In genomic region chr9:134627417-134628353, GRCh38 we compare ENCODE assay signal across 23 cellular contexts. TPM values are rescaled to one million over a fixed set of nuclear protein-coding genes. Genes with fewer than 3 reads are reported as not detected.
A peak's percentile ranks its signal among the peaks of the same experiment; 100 is the strongest.
DNase-seq lines count a peak whose midpoint lies in the region; ATAC-seq, FAIRE-seq and TF ChIP-seq lines count a peak whose summit lies in the region.
"Had no signal": no experiment of that assay in that cellular context is flagged by ENCODE, and none has a peak within 500 bp of the region (broad histone marks: within the 10 kb centered on the region; RNA-seq: fewer than 3 reads in every experiment).

No MANE protein-coding gene starts in this region.

- no TSS peak for BruUV-seq in HepG2 (replicated peaks; lab: Mats Ljungman, UMichigan)
- BruUV-seq in MCF 10A (replicated peaks; lab: Mats Ljungman, UMichigan): no TSS peak

- no peak for ATAC-seq in right lobe of liver
- ATAC-seq in HepG2: no peak
- ATAC-seq: naive thymus-derived CD8-positive, alpha-beta T cell had no signal

- TF ChIP-seq CTCF in right lobe of liver (IDR thresholded peaks at IDR 0.05) (no peak), HepG2 (CRISPR knock-in tag; IDR thresholded peaks at IDR 0.05) (no peak), astrocyte (IDR thresholded peaks at IDR 0.05; ENCODE audit: insufficient read depth, low read depth, low read length) (no peak), osteoblast (IDR thresholded peaks at IDR 0.05; ENCODE audit: extremely low read depth, low read depth, low read length) (no peak), MCF 10A (IDR thresholded peaks at IDR 0.05; ENCODE audit: unreplicated experiment) (no peak)

- peaks cover 3% of the 10 kb centered on the region for H4K20me1 ChIP-seq in HepG2 (ENCODE audit: insufficient read depth, low read length)
- H4K20me1 ChIP-seq in astrocyte (ENCODE audit: insufficient read depth, low read length): no peaks in the 10 kb centered on the region
- H4K20me1 ChIP-seq in osteoblast (ENCODE audit: insufficient read depth, low read length): no peaks in the 10 kb centered on the region

- no peaks in the 10 kb centered on the region for H3K4me1 ChIP-seq in right lobe of liver
- H3K4me1 ChIP-seq in HepG2 (ENCODE audit: insufficient read depth, low read length): no peaks in the 10 kb centered on the region
- H3K4me1 ChIP-seq in astrocyte (ENCODE audit: insufficient read depth, low read length): peaks cover 43% of the 10 kb centered on the region
- H3K4me1 ChIP-seq in osteoblast (ENCODE audit: insufficient read depth, low read length): peaks cover 40% of the 10 kb centered on the region

- no peaks in the 10 kb centered on the region for H3K27me3 ChIP-seq in right lobe of liver
- H3K27me3 ChIP-seq in HepG2 (ENCODE audit: control insufficient read depth in 1 of 2, insufficient read depth in 2 of 2, low read length in 2 of 2): peaks cover 9 to 84% of the 10 kb centered on the region in 2 experiments; a peak in 4 of 5 replicates
- H3K27me3 ChIP-seq in astrocyte (ENCODE audit: insufficient read depth, low read length): no peaks in the 10 kb centered on the region
- H3K27me3 ChIP-seq in osteoblast (ENCODE audit: insufficient read depth, low read length): no peaks in the 10 kb centered on the region
- H3K27me3 ChIP-seq: tibial artery had no signal

- no peaks in the 10 kb centered on the region for H3K9me3 ChIP-seq in right lobe of liver
- no peaks in the 10 kb centered on the region for H3K9me3 ChIP-seq in HepG2 (ENCODE audit: low read length)
- no peaks in the 10 kb centered on the region for H3K9me3 ChIP-seq in astrocyte (ENCODE audit: insufficient read depth, low read depth, low read length)
- no peaks in the 10 kb centered on the region for H3K9me3 ChIP-seq in osteoblast (ENCODE audit: low read depth, low read length)
- H3K9me3 ChIP-seq: tibial artery had no signal

- FAIRE-seq in HepG2 (lab: Jason Lieb, UNC) (no peak), astrocyte (lab: Jason Lieb, UNC) (no peak), RCC 7860 (lab: Jason Lieb, UNC) (no peak)

- H3K4me3 ChIP-seq in right lobe of liver: no peak overlapping the region
- H3K4me3 ChIP-seq in HepG2 (replicated peaks in 1 of 3; ENCODE audit: insufficient read depth in 1 of 3, low read depth in 2 of 3, low read length in 3 of 3): no peak overlapping the region
- no peak overlapping the region for H3K4me3 ChIP-seq in astrocyte (ENCODE audit: insufficient read depth, low read depth, low read length)
- no peak overlapping the region for H3K4me3 ChIP-seq in osteoblast (ENCODE audit: insufficient read depth, low read length)
- H3K4me3 ChIP-seq: tibial artery had no signal

- H3K4me3 Mint-ChIP-seq in astrocyte (ENCODE audit: unreplicated experiment) (no peak overlapping the region), MCF 10A (ENCODE audit: unreplicated experiment) (no peak overlapping the region)
- H3K4me3 Mint-ChIP-seq: activated B cell treated with CpG ODN at 0.5 μM for 24 hours; central memory CD8-positive, alpha-beta T cell; naive thymus-derived CD8-positive, alpha-beta T cell; T-helper 1 cell treated with Interleukin-12 subunit alpha and Interleukin-12 subunit beta and Interleukin-4 antibody, amounts not matched to agents 30 μg/mL and 1 μg/mL, for 36 hours had no signal

- H3K9me3 Mint-ChIP-seq in astrocyte (ENCODE audit: unreplicated experiment) (peaks cover 3% of the 10 kb centered on the region), MCF 10A (ENCODE audit: unreplicated experiment) (no peaks in the 10 kb centered on the region)
- H3K9me3 Mint-ChIP-seq: activated B cell treated with CpG ODN at 0.5 μM for 24 hours; central memory CD8-positive, alpha-beta T cell; naive thymus-derived CD8-positive, alpha-beta T cell; T-helper 1 cell treated with Interleukin-12 subunit alpha and Interleukin-12 subunit beta and Interleukin-4 antibody, amounts not matched to agents 30 μg/mL and 1 μg/mL, for 36 hours had no signal

- intact Hi-C loops in right lobe of liver (cut with DNase I): no loop called here
- intact Hi-C loops in HepG2 (cut with micrococcal nuclease; ENCODE audit: unreplicated experiment): no loop called here
- intact Hi-C loops in MCF 10A (cut with micrococcal nuclease): no loop called here

- in situ Hi-C loops in HepG2 (cut with HindIII; ENCODE audit: extremely low pct_ligation_motif_present, low pct_unique_long_range_greater_than_20kb): no loop called here

- H3K36me3 Mint-ChIP-seq in astrocyte (ENCODE audit: low read depth, unreplicated experiment) (no peaks in the 10 kb centered on the region), MCF 10A (ENCODE audit: insufficient read depth, unreplicated experiment) (no peaks in the 10 kb centered on the region)
- H3K36me3 Mint-ChIP-seq: naive thymus-derived CD8-positive, alpha-beta T cell had no signal

- CTCF ChIA-PET in HepG2 (lab: Yijun Ruan, JAX; ENCODE audit: low intra/inter-chr PET ratio, low total read pairs) (no interaction called here), MCF 10A (lab: Yijun Ruan, JAX) (interaction anchor here (0.7 kb wide), 2 partner anchors 75 to 178 kb away, joined by 3 read pairs; no protein-coding TSS in a partner anchor)

- H3K9ac ChIP-seq in HepG2 (ENCODE audit: insufficient read depth, low read depth, low read length) (no peak overlapping the region), astrocyte (ENCODE audit: low read length) (no peak overlapping the region)

- no peaks in the 10 kb centered on the region for H3K36me3 ChIP-seq in right lobe of liver
- H3K36me3 ChIP-seq in HepG2 (replicated peaks in 1 of 2; ENCODE audit: control insufficient read depth in 1 of 2, insufficient read depth in 2 of 2, low read length in 2 of 2): no peaks in the 10 kb centered on the region
- H3K36me3 ChIP-seq in astrocyte (ENCODE audit: insufficient read depth, low read length): no peaks in the 10 kb centered on the region
- H3K36me3 ChIP-seq in osteoblast (ENCODE audit: insufficient read depth, low read length): no peaks in the 10 kb centered on the region
- H3K36me3 ChIP-seq: tibial artery had no signal

- H3K4me2 ChIP-seq in HepG2 (ENCODE audit: low read depth, low read length) (no peak overlapping the region), astrocyte (ENCODE audit: low read length) (peak overlapping the region; percentile 71), osteoblast (ENCODE audit: insufficient read depth, low read length) (no peak overlapping the region)

- H3K79me2 ChIP-seq in HepG2 (ENCODE audit: insufficient read depth, low read length) (no peaks in the 10 kb centered on the region), astrocyte (ENCODE audit: insufficient read depth, low read length) (no peaks in the 10 kb centered on the region), osteoblast (ENCODE audit: insufficient read depth, low read length) (no peaks in the 10 kb centered on the region)

- 70% methylated on average over 18 of the region's 39 CpGs for WGBS in right lobe of liver (ENCODE audit: insufficient coverage, low coverage, low lambda C conversion rate, missing lambda C conversion rate)
- WGBS in HepG2 (ENCODE audit: low lambda C conversion rate): 21% methylated on average over 15 of the region's 39 CpGs

- H3K27ac Mint-ChIP-seq in astrocyte (ENCODE audit: unreplicated experiment) (no peak overlapping the region), MCF 10A (ENCODE audit: low read depth, unreplicated experiment) (no peak overlapping the region)
- H3K27ac Mint-ChIP-seq: activated B cell treated with CpG ODN at 0.5 μM for 24 hours; naive thymus-derived CD8-positive, alpha-beta T cell; T-helper 1 cell treated with Interleukin-12 subunit alpha and Interleukin-12 subunit beta and Interleukin-4 antibody, amounts not matched to agents 30 μg/mL and 1 μg/mL, for 36 hours had no signal

- POLR2A ChIA-PET in HepG2 (lab: Yijun Ruan, JAX): no interaction called here
- POLR2A ChIA-PET in MCF 10A (lab: Yijun Ruan, JAX): no interaction called here

- DNase-seq in right lobe of liver (peak; percentile 10 to 42 (median 38)), HepG2 (ENCODE audit: low spot score) (no peak), astrocyte (ENCODE audit: low read depth) (no peak), osteoblast (ENCODE audit: insufficient read length, low spot score, missing footprints) (peak; percentile 71), NCI-H2081 treated with DMSO at 0.1 percent for 48 hours (lab: John Stamatoyannopoulos, UW) (no peak), RCC 7860 (ENCODE audit: low spot score) (no peak), MCF 10A (ENCODE audit: unreplicated experiment) (no peak)
- no peak for DNase-seq in activated CD4-positive, CD25-positive, alpha-beta regulatory T cell treated with anti-CD3 and anti-CD28 coated beads, Interleukin-2, amount 50 U/mL, for 72 hours
- DNase-seq: activated B cell treated with CpG ODN at 0.5 μM for 24 hours; effector CD4-positive, alpha-beta T cell; GOT3; mammary epithelial cell; NCI-H187 treated with DMSO at 0.1 percent for 48 hours; NK-92 treated with Interleukin-12 subunit alpha and Interleukin-12 subunit beta, amount 100 ng/mL, for 24 hours; Right ventricle myocardium superior; stimulated activated CD4-positive, alpha-beta T cell treated with anti-CD3 and anti-CD28 coated beads, Interleukin-15, amount 100 ng/mL, for 24 hours; stimulated activated naive CD4-positive, alpha-beta T cell had no signal

- no peak overlapping the region for H2AFZ ChIP-seq in HepG2 (ENCODE audit: low read length)
- H2AFZ ChIP-seq in astrocyte (ENCODE audit: low read depth, low read length): peak overlapping the region; percentile 36
- no peak overlapping the region for H2AFZ ChIP-seq in osteoblast (ENCODE audit: low read length)

- no peak for TF ChIP-seq POLR2A in right lobe of liver (IDR thresholded peaks at IDR 0.05)
- TF ChIP-seq POLR2A in HepG2 (IDR thresholded peaks at IDR 0.05; ENCODE audit: insufficient read depth in 1 of 2, low read depth in 2 of 2, low read length in 2 of 2): no peak

- H3K4me1 Mint-ChIP-seq in astrocyte (ENCODE audit: low read depth, unreplicated experiment) (peaks cover 37% of the 10 kb centered on the region), MCF 10A (ENCODE audit: insufficient read depth, unreplicated experiment) (peaks cover 22% of the 10 kb centered on the region)
- H3K4me1 Mint-ChIP-seq: activated B cell treated with CpG ODN at 0.5 μM for 24 hours; central memory CD8-positive, alpha-beta T cell had no signal

- TF ChIP-seq EP300 in HepG2 (IDR thresholded peaks at IDR 0.05; ENCODE audit: low read depth in 2 of 2, low read length in 2 of 2): no peak
- no peak for TF ChIP-seq EP300 in HepG2 (CRISPR knock-in tag; IDR thresholded peaks at IDR 0.05; ENCODE audit: borderline replicate concordance)

- H3K27me3 Mint-ChIP-seq in astrocyte (ENCODE audit: low read depth, unreplicated experiment): peaks cover 11% of the 10 kb centered on the region
- H3K27me3 Mint-ChIP-seq in MCF 10A (ENCODE audit: insufficient read depth, unreplicated experiment): no peaks in the 10 kb centered on the region

- H3K27ac ChIP-seq in right lobe of liver (no peak overlapping the region), HepG2 (ENCODE audit: extremely low read length, insufficient read depth, low read length) (no peak overlapping the region), astrocyte (ENCODE audit: low read depth, low read length) (no peak overlapping the region), osteoblast (ENCODE audit: low read depth, low read length) (no peak overlapping the region)
- H3K27ac ChIP-seq: HL-60, tibial artery had no signal

- TF ChIP-seq RAD21 in HepG2 (CRISPR knock-in tag; IDR thresholded peaks at IDR 0.05): no peak

RNA-seq across cellular contexts. Expression of gene COL5A1, which starts 13.9 kb away (rescaled TPM):
- total RNA-seq in right lobe of liver: 10 to 100 TPM in 2 of 6 experiments, 1 to 10 TPM in 4; 1.5 to 17.0 (median 7.7) TPM
- not detected in 2 replicates for total RNA-seq in HepG2 (2016; rRNA removed; fragmentation: Illumina TruSeq; extraction: Trizol)
- total RNA-seq in HepG2 (2016; cell fraction: cytosol; rRNA removed; fragmentation: Illumina TruSeq; extraction: Trizol; ENCODE audit: low read depth): not detected in 2 replicates
- not detected in 2 replicates for total RNA-seq in HepG2 (2016; cell fraction: insoluble cytoplasmic fraction; rRNA removed; fragmentation: Illumina TruSeq; extraction: Trizol)
- total RNA-seq in HepG2 (2016; cell fraction: membrane; rRNA removed; fragmentation: Illumina TruSeq; extraction: Trizol): not detected in 2 replicates
- total RNA-seq in HepG2 (2016; cell fraction: nucleus; rRNA removed; fragmentation: Illumina TruSeq; extraction: Trizol): not detected in 2 replicates
- under 0.01 TPM in 1 of 2 replicates, not detected in the other for polyA plus RNA-seq in HepG2 (2011; rRNA removed)
- polyA plus RNA-seq in HepG2 (2011; cell fraction: cytosol; rRNA removed): under 0.01 TPM in 1 of 2 replicates, not detected in the other
- polyA plus RNA-seq in HepG2 (2011; cell fraction: nucleus; rRNA removed): 0.07 and 0.08 TPM in 2 replicates
- polyA plus RNA-seq in HepG2 (2012): not detected in 2 replicates
- not detected in 2 replicates for polyA plus RNA-seq in HepG2 (2016; cell fraction: cytosol; fragmentation: Illumina TruSeq; extraction: Trizol; ENCODE audit: low read depth)
- not detected in 2 replicates for polyA plus RNA-seq in HepG2 (2016; cell fraction: insoluble cytoplasmic fraction; fragmentation: Illumina TruSeq; extraction: Trizol; ENCODE audit: low read depth)
- polyA plus RNA-seq in HepG2 (2016; cell fraction: membrane; fragmentation: Illumina TruSeq; extraction: Trizol; ENCODE audit: low read depth): not detected in 2 replicates
- 0.19 TPM in 1 of 2 replicates, not detected in the other for polyA plus RNA-seq in HepG2 (2016; cell fraction: nucleus; fragmentation: Illumina TruSeq; extraction: Trizol; ENCODE audit: insufficient read depth, low read depth)
- 0.04 and 20.3 TPM in 2 replicates for polyA minus RNA-seq in HepG2 (2011; rRNA and poly(A)+ RNA removed; ENCODE audit: low replicate concordance)
- polyA minus RNA-seq in HepG2 (2011; cell fraction: cytosol; rRNA and poly(A)+ RNA removed): 0.20 TPM in 1 of 2 replicates, not detected in the other
- not detected in 2 replicates for polyA minus RNA-seq in HepG2 (2011; cell fraction: nucleus; rRNA and poly(A)+ RNA removed)
- 1,055 and 1,568 TPM in 2 replicates for total RNA-seq in astrocyte
- 571 and 801 TPM in 2 replicates for total RNA-seq in osteoblast
- not detected in 2 replicates for total RNA-seq in MCF 10A (2022)
- total RNA-seq: activated CD8-positive, alpha-beta memory T cell treated with anti-CD3 and anti-CD28 coated beads for 36 hours had no signal
- polyA plus RNA-seq: naive thymus-derived CD8-positive, alpha-beta T cell had no signal

Comparison
In these comparisons a context has a peak if more than half of its experiments do, and no peak if none do; other contexts are left out.
1. DNase-seq: peak in right lobe of liver (3 of 3) and osteoblast (single experiment); none in HepG2 (single experiment), astrocyte (single experiment), NCI-H2081 treated with DMSO at 0.1 percent for 48 hours (single experiment), activated CD4-positive, CD25-positive, alpha-beta regulatory T cell treated with anti-CD3 and anti-CD28 coated beads, Interleukin-2, amount 50 U/mL, for 72 hours (single experiment), RCC 7860 (single experiment) and MCF 10A (single experiment).
2. RNA of gene COL5A1, which starts 13.9 kb away (total RNA-seq): 1,055 to 1,568 TPM in astrocyte and 571 to 801 TPM in osteoblast; 1.5 to 17.0 TPM in right lobe of liver, not detected in HepG2 and not detected in MCF 10A; every median in the first group is over 10 times any median in the second.